2 cellular contexts compared by ENCODE assay signal in the genomic region with DNA sequence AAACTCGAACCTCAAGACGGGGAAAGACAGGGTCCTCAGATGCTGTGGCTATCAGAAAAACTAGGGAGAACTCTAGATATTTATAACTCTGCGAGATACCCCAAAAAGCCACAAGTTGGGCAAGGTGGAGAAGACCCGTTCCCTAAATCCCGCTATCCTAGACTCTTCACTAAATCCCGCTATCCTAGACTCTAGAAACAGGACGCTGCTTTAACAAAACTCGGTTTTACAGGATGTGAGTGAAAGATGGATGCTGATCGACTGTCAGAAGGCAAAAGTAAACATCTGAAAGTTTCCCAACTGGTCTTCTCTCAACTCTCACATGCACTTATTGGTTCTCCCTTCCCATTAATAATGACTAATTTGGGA.
TF ChIP-seq lines count a peak whose summit lies in the region.

No MANE protein-coding gene starts in this region.

TF ChIP-seq in HepG2, 621 proteins besides CTCF, POLR2A, EP300 and RAD21:
- TF ChIP-seq KAT8 (CRISPR knock-in tag; IDR thresholded peaks at IDR 0.05) (no peak), PHF5A (CRISPR knock-in tag; IDR thresholded peaks at IDR 0.05; ENCODE audit: low read depth, unreplicated experiment) (no peak), LCORL (IDR thresholded peaks at IDR 0.05) (no peak), LCORL (CRISPR knock-in tag; IDR thresholded peaks at IDR 0.05) (no peak), ZNF772 (CRISPR knock-in tag; IDR thresholded peaks at IDR 0.05) (no peak), CBX5 (CRISPR knock-in tag; IDR thresholded peaks at IDR 0.05; ENCODE audit: borderline replicate concordance) (no peak), TEAD2 (CRISPR knock-in tag; IDR thresholded peaks at IDR 0.05) (no peak), ZNF256 (CRISPR knock-in tag; conservative IDR thresholded peaks at IDR 0.05) (no peak), TOPORS (CRISPR knock-in tag; IDR thresholded peaks at IDR 0.05) (no peak), AHR (CRISPR knock-in tag; IDR thresholded peaks at IDR 0.05) (no peak)
- TF ChIP-seq, protein P1, sequence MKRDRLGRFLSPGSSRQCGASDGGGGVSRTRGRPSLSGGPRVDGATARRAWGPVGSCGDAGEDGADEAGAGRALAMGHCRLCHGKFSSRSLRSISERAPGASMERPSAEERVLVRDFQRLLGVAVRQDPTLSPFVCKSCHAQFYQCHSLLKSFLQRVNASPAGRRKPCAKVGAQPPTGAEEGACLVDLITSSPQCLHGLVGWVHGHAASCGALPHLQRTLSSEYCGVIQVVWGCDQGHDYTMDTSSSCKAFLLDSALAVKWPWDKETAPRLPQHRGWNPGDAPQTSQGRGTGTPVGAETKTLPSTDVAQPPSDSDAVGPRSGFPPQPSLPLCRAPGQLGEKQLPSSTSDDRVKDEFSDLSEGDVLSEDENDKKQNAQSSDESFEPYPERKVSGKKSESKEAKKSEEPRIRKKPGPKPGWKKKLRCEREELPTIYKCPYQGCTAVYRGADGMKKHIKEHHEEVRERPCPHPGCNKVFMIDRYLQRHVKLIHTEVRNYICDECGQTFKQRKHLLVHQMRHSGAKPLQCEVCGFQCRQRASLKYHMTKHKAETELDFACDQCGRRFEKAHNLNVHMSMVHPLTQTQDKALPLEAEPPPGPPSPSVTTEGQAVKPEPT (CRISPR knock-in tag; IDR thresholded peaks at IDR 0.05; ENCODE audit: low read depth), result no peak
- TF ChIP-seq, protein P2, sequence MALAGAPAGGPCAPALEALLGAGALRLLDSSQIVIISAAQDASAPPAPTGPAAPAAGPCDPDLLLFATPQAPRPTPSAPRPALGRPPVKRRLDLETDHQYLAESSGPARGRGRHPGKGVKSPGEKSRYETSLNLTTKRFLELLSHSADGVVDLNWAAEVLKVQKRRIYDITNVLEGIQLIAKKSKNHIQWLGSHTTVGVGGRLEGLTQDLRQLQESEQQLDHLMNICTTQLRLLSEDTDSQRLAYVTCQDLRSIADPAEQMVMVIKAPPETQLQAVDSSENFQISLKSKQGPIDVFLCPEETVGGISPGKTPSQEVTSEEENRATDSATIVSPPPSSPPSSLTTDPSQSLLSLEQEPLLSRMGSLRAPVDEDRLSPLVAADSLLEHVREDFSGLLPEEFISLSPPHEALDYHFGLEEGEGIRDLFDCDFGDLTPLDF (CRISPR knock-in tag; IDR thresholded peaks at IDR 0.05), result no peak
TF ChIP-seq in HepG2: peak in this region for 0.

TF ChIP-seq in WTC11, 78 proteins besides CTCF, POLR2A, EP300 and RAD21:
- TF ChIP-seq, protein P3, sequence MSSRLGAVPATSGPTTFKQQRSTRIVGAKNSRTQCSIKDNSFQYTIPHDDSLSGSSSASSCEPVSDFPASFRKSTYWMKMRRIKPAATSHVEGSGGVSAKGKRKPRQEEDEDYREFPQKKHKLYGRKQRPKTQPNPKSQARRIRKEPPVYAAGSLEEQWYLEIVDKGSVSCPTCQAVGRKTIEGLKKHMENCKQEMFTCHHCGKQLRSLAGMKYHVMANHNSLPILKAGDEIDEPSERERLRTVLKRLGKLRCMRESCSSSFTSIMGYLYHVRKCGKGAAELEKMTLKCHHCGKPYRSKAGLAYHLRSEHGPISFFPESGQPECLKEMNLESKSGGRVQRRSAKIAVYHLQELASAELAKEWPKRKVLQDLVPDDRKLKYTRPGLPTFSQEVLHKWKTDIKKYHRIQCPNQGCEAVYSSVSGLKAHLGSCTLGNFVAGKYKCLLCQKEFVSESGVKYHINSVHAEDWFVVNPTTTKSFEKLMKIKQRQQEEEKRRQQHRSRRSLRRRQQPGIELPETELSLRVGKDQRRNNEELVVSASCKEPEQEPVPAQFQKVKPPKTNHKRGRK (CRISPR knock-in tag; IDR thresholded peaks at IDR 0.05; ENCODE audit: borderline replicate concordance), result no peak
- no peak for TF ChIP-seq HMGA2 (CRISPR knock-in tag; IDR thresholded peaks at IDR 0.05)
- no peak for TF ChIP-seq ELF4 (CRISPR knock-in tag; IDR thresholded peaks at IDR 0.05; ENCODE audit: low read depth)
- no peak for TF ChIP-seq NR1H2 (CRISPR knock-in tag; IDR thresholded peaks at IDR 0.05)
- no peak for TF ChIP-seq ZNF121 (CRISPR knock-in tag; IDR thresholded peaks at IDR 0.05)
